Comparison of ENCODE assay signal across 9 cellular contexts in the genomic region with DNA sequence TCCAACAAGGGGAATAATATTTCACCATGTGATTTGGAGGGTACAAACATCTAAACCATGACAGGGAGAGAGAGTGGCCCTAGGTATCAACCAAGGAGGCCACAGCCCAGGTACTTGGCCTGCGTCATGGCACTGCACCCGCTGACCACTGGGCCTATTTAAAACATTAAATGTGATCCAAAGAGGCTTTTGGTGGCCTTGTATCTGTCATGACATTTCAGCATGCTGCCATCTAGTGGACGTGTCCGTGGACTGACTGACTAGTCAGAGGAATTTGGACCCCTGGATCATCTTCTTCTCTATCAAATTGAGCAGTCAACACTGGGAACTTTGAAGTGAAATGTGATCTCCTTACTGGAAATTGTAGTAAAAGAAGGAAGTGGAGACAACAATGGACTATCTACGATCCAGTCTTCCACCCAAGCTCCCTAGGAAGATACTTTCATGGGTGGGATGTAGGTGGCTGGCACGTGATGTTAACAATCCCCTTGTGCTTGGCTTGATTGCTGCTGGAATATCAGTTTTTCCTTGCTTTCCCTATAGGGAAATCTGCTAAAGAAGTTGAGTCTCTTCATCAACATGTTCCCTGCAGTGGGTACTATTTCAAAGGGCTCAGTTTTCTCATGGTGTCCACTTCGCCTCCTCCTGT. TPM values are rescaled to one million over a fixed set of nuclear protein-coding genes. Genes with fewer than 3 reads are reported as not detected.
A peak's percentile ranks its signal among the peaks of the same experiment; 100 is the strongest.
DNase-seq lines count a peak whose midpoint lies in the region; ATAC-seq, FAIRE-seq and TF ChIP-seq lines count a peak whose summit lies in the region.
"Had no signal": no experiment of that assay in that cellular context is flagged by ENCODE, and none has a peak within 500 bp of the region (broad histone marks: within the 10 kb centered on the region; RNA-seq: fewer than 3 reads in every experiment).

No MANE protein-coding gene starts in this region.

- no peak overlapping the region for H3K27ac Mint-ChIP-seq in stimulated activated effector memory CD8-positive, alpha-beta T cell treated with anti-CD3 and anti-CD28 coated beads, Interleukin-12 subunit alpha, Interleukin-12 subunit beta, amount 100 ng/mL, for 72 hours

- H3K4me1 Mint-ChIP-seq in stimulated activated effector memory CD8-positive, alpha-beta T cell treated with anti-CD3 and anti-CD28 coated beads, Interleukin-12 subunit alpha, Interleukin-12 subunit beta, amount 100 ng/mL, for 72 hours = no peaks in the 10 kb centered on the region

- intact Hi-C loops in heart right ventricle (cut with DNase I) = no loop called here
- intact Hi-C loops in cardiac septum (cut with DNase I) = no loop called here

- dilution Hi-C loops in keratinocyte (cut with MboI; ENCODE audit: extremely low pct_ligation_motif_present, low sequenced_read_pairs) = no loop called here

- H3K79me2 ChIP-seq in keratinocyte (ENCODE audit: control insufficient read depth, insufficient read depth, low read length) = no peaks in the 10 kb centered on the region

- no peak overlapping the region for H3K4me2 ChIP-seq in keratinocyte (ENCODE audit: control insufficient read depth, extremely low read depth, insufficient read depth, low read depth, low read length)

- H3K4me3 ChIP-seq in heart right ventricle = no peak overlapping the region
- H3K4me3 ChIP-seq in adipocyte (ENCODE audit: low read length) = no peak overlapping the region
- H3K4me3 ChIP-seq in keratinocyte (ENCODE audit: control insufficient read depth in 2 of 3, extremely low read depth in 1 of 3, insufficient read depth in 2 of 3, low read depth in 1 of 3, low read length in 3 of 3) = no peak overlapping the region

- ATAC-seq in heart right ventricle = no peak
- peak; percentile 61 for ATAC-seq in HG02610 (IDR thresholded peaks at IDR 0.05; ENCODE audit: unreplicated experiment)
- ATAC-seq in stimulated activated effector memory CD8-positive, alpha-beta T cell treated with anti-CD3 and anti-CD28 coated beads, Interleukin-12 subunit alpha, Interleukin-12 subunit beta, amount 100 ng/mL, for 72 hours = peak; percentile 35

- no peaks in the 10 kb centered on the region for H3K9me3 ChIP-seq in heart right ventricle
- no peaks in the 10 kb centered on the region for H3K9me3 ChIP-seq in adipocyte (ENCODE audit: control insufficient read depth, low read length)
- H3K9me3 ChIP-seq in keratinocyte (ENCODE audit: control insufficient read depth, low read depth, low read length) = no peaks in the 10 kb centered on the region

- H3K27me3 ChIP-seq in heart right ventricle (no peaks in the 10 kb centered on the region), adipocyte (replicated peaks; ENCODE audit: control insufficient read depth, insufficient read depth, low read length) (peaks cover 14% of the 10 kb centered on the region), keratinocyte (ENCODE audit: control insufficient read depth, extremely low read depth, insufficient read depth, low read length) (no peaks in the 10 kb centered on the region)

- no peaks in the 10 kb centered on the region for H3K9me3 Mint-ChIP-seq in stimulated activated effector memory CD8-positive, alpha-beta T cell treated with anti-CD3 and anti-CD28 coated beads, Interleukin-12 subunit alpha, Interleukin-12 subunit beta, amount 100 ng/mL, for 72 hours

- H3K4me3 Mint-ChIP-seq in stimulated activated effector memory CD8-positive, alpha-beta T cell treated with anti-CD3 and anti-CD28 coated beads, Interleukin-12 subunit alpha, Interleukin-12 subunit beta, amount 100 ng/mL, for 72 hours = no peak overlapping the region

- WGBS in heart right ventricle, 2 donors = 42 to 54% methylated on average over 7 of the region's 7 CpGs

- no peak overlapping the region for H2AFZ ChIP-seq in keratinocyte (ENCODE audit: control insufficient read depth, low read length)

- DNase-seq in heart right ventricle = peak in 1 of 2 donors; percentile 40
- no peak for DNase-seq in cardiac septum (ENCODE audit: low spot score)
- DNase-seq in NCI-H526 treated with DMSO at 0.1 percent for 48 hours (lab: John Stamatoyannopoulos, UW) = peak; percentile 2
- DNase-seq in adipocyte (ENCODE audit: low read depth) = peak; percentile 71
- no peak for DNase-seq in keratinocyte (ENCODE audit: low read depth, low spot score)
- DNase-seq in stimulated activated effector memory CD8-positive, alpha-beta T cell treated with anti-CD3 and anti-CD28 coated beads, Interleukin-12 subunit alpha, Interleukin-12 subunit beta, amount 100 ng/mL, for 72 hours (ENCODE audit: low spot score in 2 of 2) = peak in 1 of 2 donors; percentile 63
- no peak for DNase-seq in GOT3 (lab: John Stamatoyannopoulos, UW)

- H3K4me1 ChIP-seq in heart right ventricle (peaks cover 0 to 10% (median 0%) of the 10 kb centered on the region in 9 donors), adipocyte (ENCODE audit: control insufficient read depth, insufficient read depth, low read length) (no peaks in the 10 kb centered on the region), keratinocyte (ENCODE audit: control insufficient read depth, extremely low read depth, insufficient read depth, low read length) (no peaks in the 10 kb centered on the region)

- FAIRE-seq in keratinocyte (lab: Jason Lieb, UNC) = no peak
- FAIRE-seq: endometrium had no signal

- no peak overlapping the region for H3K27ac ChIP-seq in heart right ventricle
- H3K27ac ChIP-seq in keratinocyte (ENCODE audit: control insufficient read depth, insufficient read depth, low read length) = no peak overlapping the region

- TF ChIP-seq CTCF in heart right ventricle (IDR thresholded peaks at IDR 0.05) (peak in 8 of 9 donors; percentile 22 to 62 (median 48)), keratinocyte (optimal IDR thresholded peaks at IDR 0.05 in 1 of 3, IDR thresholded peaks at IDR 0.05 in 1 of 3, conservative IDR thresholded peaks at IDR 0.05 in 1 of 3; ENCODE audit: extremely low read depth in 1 of 3, insufficient read depth in 2 of 3, low read length in 3 of 3) (peak; percentile 56 to 71 (median 64))

- H4K20me1 ChIP-seq in keratinocyte (ENCODE audit: control insufficient read depth, extremely low read depth, insufficient read depth, low read length) = no peaks in the 10 kb centered on the region

- no peaks in the 10 kb centered on the region for H3K36me3 Mint-ChIP-seq in stimulated activated effector memory CD8-positive, alpha-beta T cell treated with anti-CD3 and anti-CD28 coated beads, Interleukin-12 subunit alpha, Interleukin-12 subunit beta, amount 100 ng/mL, for 72 hours

- no peaks in the 10 kb centered on the region for H3K9me1 ChIP-seq in keratinocyte (ENCODE audit: control insufficient read depth, extremely low read depth, insufficient read depth, low read length)

- H3K9ac ChIP-seq in adipocyte (ENCODE audit: low read length) (no peak overlapping the region), keratinocyte (ENCODE audit: control insufficient read depth, extremely low read depth, insufficient read depth, low read length) (no peak overlapping the region)

- H3K36me3 ChIP-seq in heart right ventricle = no peaks in the 10 kb centered on the region
- no peaks in the 10 kb centered on the region for H3K36me3 ChIP-seq in adipocyte (ENCODE audit: control insufficient read depth, insufficient read depth, low read length, severe bottlenecking)
- no peaks in the 10 kb centered on the region for H3K36me3 ChIP-seq in keratinocyte (ENCODE audit: control insufficient read depth in 2 of 2, extremely low read depth in 1 of 2, insufficient read depth in 2 of 2, low read length in 2 of 2)

RNA-seq across cellular contexts. Expression of a gene that starts 24.6 kb away (rescaled TPM):
- 1 to 10 TPM in 8 of 10 donors, under 1 TPM in 2; 0.62 to 4.2 (median 2.1) TPM for total RNA-seq in heart right ventricle
- 1 to 10 TPM; 1.6 to 2.2 TPM for polyA plus RNA-seq in heart right ventricle
- total RNA-seq in cardiac septum = 2.5 TPM
- not detected in 3 replicates for polyA plus RNA-seq in keratinocyte
- polyA plus RNA-seq in keratinocyte (2011; ENCODE audit: low read depth) = not detected
- polyA plus RNA-seq in keratinocyte (2011; cell fraction: cytosol; rRNA removed) = not detected in 2 replicates
- polyA plus RNA-seq in keratinocyte (2011; cell fraction: nucleus; rRNA removed) = not detected in 2 replicates
- polyA plus RNA-seq in keratinocyte (2012; ENCODE audit: low replicate concordance) = not detected in 2 replicates
- polyA minus RNA-seq in keratinocyte = not detected in 3 replicates
- not detected for polyA minus RNA-seq in keratinocyte (2011; cell fraction: cytosol; rRNA and poly(A)+ RNA removed)
- not detected in 2 replicates for polyA minus RNA-seq in keratinocyte (2011; cell fraction: nucleus; rRNA and poly(A)+ RNA removed)

Comparison
In these comparisons a context has a peak if more than half of its experiments do, and no peak if none do; other contexts are left out.
1. ATAC-seq: peak in HG02610 (single experiment) and stimulated activated effector memory CD8-positive, alpha-beta T cell treated with anti-CD3 and anti-CD28 coated beads, Interleukin-12 subunit alpha, Interleukin-12 subunit beta, amount 100 ng/mL, for 72 hours (single experiment); none in heart right ventricle (0 of 8).
2. DNase-seq: peak in NCI-H526 treated with DMSO at 0.1 percent for 48 hours (single experiment) and adipocyte (single experiment); none in cardiac septum (single experiment), keratinocyte (single experiment) and GOT3 (single experiment).